ENCODE assay signal across 8 cellular contexts in genomic region chr3:32780735-32781210, GRCh38. TPM values are rescaled to one million over a fixed set of nuclear protein-coding genes. Genes with fewer than 3 reads are reported as not detected.
A peak's percentile ranks its signal among the peaks of the same experiment; 100 is the strongest.
DNase-seq lines count a peak whose midpoint lies in the region; ATAC-seq, FAIRE-seq and TF ChIP-seq lines count a peak whose summit lies in the region.

No MANE protein-coding gene starts in this region.

- peak overlapping the region; percentile 68 for H3K4me3 ChIP-seq in SJCRH30
- H3K4me3 ChIP-seq in H1 (ENCODE audit: extremely low read depth in 1 of 4, insufficient read depth in 2 of 4, low read depth in 3 of 4, low read length in 4 of 4), result peak overlapping the region; percentile 45 to 65 (median 51)
- peak overlapping the region; percentile 40 to 61 (median 46) for H3K4me3 ChIP-seq in tibial nerve

- H3K27ac ChIP-seq in SJCRH30 (peak overlapping the region; percentile 84), H1 (ENCODE audit: low read depth, low read length) (peak overlapping the region; percentile 94), tibial nerve (peak overlapping the region in 1 of 4 donors; percentile 71)

- H2AK5ac ChIP-seq in H1 (ENCODE audit: low read depth, low read length), result peak overlapping the region; percentile 100; the same call in 1 of the 2 replicates

- CTCF ChIA-PET in H1 (lab: Charles Lee; ENCODE audit: partially characterized antibody), result interaction anchor here (0.7 to 3.8 kb wide), 15 partner anchors 10 to 167 kb away, joined by 3 to 25 read pairs (median 3); no protein-coding TSS in a partner anchor

- no peak for TF ChIP-seq CTCF in H1 (IDR thresholded peaks at IDR 0.05; ENCODE audit: control extremely low read depth in 1 of 3, insufficient read depth in 1 of 3, low read depth in 1 of 3, low read length in 3 of 3)
- TF ChIP-seq CTCF in tibial nerve (IDR thresholded peaks at IDR 0.05), result no peak

- TF ChIP-seq EP300 in H1 (IDR thresholded peaks at IDR 0.05; ENCODE audit: borderline replicate concordance in 1 of 2, low read depth in 2 of 2, low read length in 2 of 2), result peak in 1 of 2 experiments; percentile 97; a peak in 2 of 3 replicates
- no peak for TF ChIP-seq EP300 in tibial nerve (IDR thresholded peaks at IDR 0.05)

- H3K27me3 Mint-ChIP-seq in memory B cell, result no peaks in the 10 kb centered on the region

- H2BK12ac ChIP-seq in H1 (ENCODE audit: low read depth, low read length), result peak overlapping the region; percentile 100

- ATAC-seq in GM19023 (IDR thresholded peaks at IDR 0.05; ENCODE audit: unreplicated experiment), result peak; percentile 35
- ATAC-seq in HG03175 (IDR thresholded peaks at IDR 0.05; ENCODE audit: unreplicated experiment), result peak; percentile 31
- ATAC-seq in memory B cell (ENCODE audit: low read depth), result peak; percentile 10

- peak overlapping the region in 3 of 4 experiments; percentile 70 to 88 (median 77); a peak in 6 of 7 replicates for H3K9ac ChIP-seq in H1 (replicated peaks in 1 of 4; ENCODE audit: extremely low read depth in 1 of 4, low read depth in 3 of 4, low read length in 3 of 4)

- no peaks in the 10 kb centered on the region for H4K20me1 ChIP-seq in H1 (replicated peaks in 1 of 2; ENCODE audit: control insufficient read depth in 1 of 2, insufficient read depth in 2 of 2, low read length in 2 of 2)

- no peaks in the 10 kb centered on the region for H3K9me3 Mint-ChIP-seq in memory B cell

- H3K23me2 ChIP-seq in H1 (ENCODE audit: low read depth, low read length), result peaks cover 4% of the 10 kb centered on the region; the same call in 1 of the 2 replicates

- 3% methylated on average over 20 of the region's 36 CpGs; no CpG with 5 or more reads in 1 of the 2 experiments for WGBS in H1 (ENCODE audit: extremely low coverage in 1 of 2, insufficient coverage in 1 of 2, insufficient read length in 1 of 2, insufficient replicate concordance in 2 of 2, low coverage in 1 of 2, low lambda C conversion rate in 2 of 2, missing lambda C conversion rate in 1 of 2), 2 experiments
- 3 to 9% methylated on average over 31 to 35 of the region's 36 CpGs for WGBS in tibial nerve, 2 donors

- peaks cover 2% of the 10 kb centered on the region for H3K36me3 Mint-ChIP-seq in memory B cell

- peak overlapping the region; percentile 98 for H3K56ac ChIP-seq in H1 (replicated peaks; ENCODE audit: insufficient read length, low read depth, low read length)

- H4K8ac ChIP-seq in H1 (ENCODE audit: extremely low read depth, insufficient read depth, low read length), result peak overlapping the region; percentile 98

- peak; percentile 30 for DNase-seq in CD1c-positive myeloid dendritic cell (ENCODE audit: extremely low spot score)
- DNase-seq in SJCRH30, result peak; percentile 78 to 81
- DNase-seq in H1 (ENCODE audit: low read depth in 1 of 2, low spot score in 2 of 2), result peak; percentile 96 to 98
- peak in 1 of 2 donors; percentile 19 for DNase-seq in memory B cell (ENCODE audit: low spot score in 2 of 2)
- DNase-seq in tibial nerve (ENCODE audit: low spot score in 2 of 2), result peak in 1 of 2 donors; percentile 6
- no peak for DNase-seq in cerebellum (ENCODE audit: low spot score)

- no peak overlapping the region for H3K14ac ChIP-seq in H1 (ENCODE audit: insufficient read length)

- H3K18ac ChIP-seq in H1 (ENCODE audit: extremely low read depth, low read length), result peak overlapping the region; percentile 99

- no peak overlapping the region for H3K23ac ChIP-seq in H1 (ENCODE audit: insufficient read length)

- no peaks in the 10 kb centered on the region; the same call in 1 of the 2 replicates for H3K79me1 ChIP-seq in H1 (ENCODE audit: low read depth, low read length)

- H3K27me3 ChIP-seq in SJCRH30 (no peaks in the 10 kb centered on the region), H1 (replicated peaks in 1 of 4; ENCODE audit: control insufficient read depth in 3 of 4, extremely low read depth in 1 of 4, insufficient read depth in 3 of 4, low read length in 3 of 4) (no peaks in the 10 kb centered on the region), tibial nerve (no peaks in the 10 kb centered on the region)

- no peak; a peak in 1 of 4 replicates for TF ChIP-seq RAD21 in H1 (IDR thresholded peaks at IDR 0.05 in 1 of 2, conservative IDR thresholded peaks at IDR 0.05 in 1 of 2; ENCODE audit: low read depth in 2 of 2, low read length in 2 of 2)

- H3K36me3 ChIP-seq in SJCRH30, result no peaks in the 10 kb centered on the region
- H3K36me3 ChIP-seq in H1 (ENCODE audit: control insufficient read depth in 2 of 4, insufficient read depth in 4 of 4, low read length in 3 of 4), result peaks cover 0 to 3% (median 0%) of the 10 kb centered on the region in 4 experiments; a peak in 1 of 8 replicates
- H3K36me3 ChIP-seq in tibial nerve, result peaks cover 0 to 9% (median 0%) of the 10 kb centered on the region in 3 donors

- peak overlapping the region; percentile 79 to 98 for H3K4me2 ChIP-seq in H1 (ENCODE audit: insufficient read depth in 1 of 2, low read depth in 2 of 2, low read length in 2 of 2)

- H3K4me1 ChIP-seq in SJCRH30, result peaks cover 5% of the 10 kb centered on the region; the same call in 1 of the 2 replicates
- H3K4me1 ChIP-seq in H1 (replicated peaks in 1 of 4; ENCODE audit: control insufficient read depth in 3 of 4, insufficient read depth in 4 of 4, low read length in 3 of 4), result peaks cover 17 to 31% (median 22%) of the 10 kb centered on the region in 4 experiments; a peak in 6 of 7 replicates
- H3K4me1 ChIP-seq in tibial nerve, result peaks cover 0 to 9% (median 0%) of the 10 kb centered on the region in 4 donors

- peak; percentile 87 for FAIRE-seq in H1 (lab: Jason Lieb, UNC)

- POLR2A ChIA-PET in H1 (lab: Charles Lee; ENCODE audit: partially characterized antibody), result interaction anchor here (0.7 to 11.7 kb wide), 31 partner anchors 11 to 211 kb away, joined by 3 to 230 read pairs (median 5); partner anchors contain the start of genes CNOT10, DYNC1LI1 and TRIM71

- peak overlapping the region; percentile 100 for H2BK5ac ChIP-seq in H1 (ENCODE audit: low read depth, low read length)

- peaks cover 3% of the 10 kb centered on the region for H3K4me1 Mint-ChIP-seq in memory B cell

- no peak overlapping the region for H2AFZ ChIP-seq in H1 (ENCODE audit: low read length)

- H3K9me3 ChIP-seq in SJCRH30 (replicated peaks) (no peaks in the 10 kb centered on the region), H1 (ENCODE audit: insufficient read depth in 2 of 2, low read depth in 1 of 2, low read length in 1 of 2) (no peaks in the 10 kb centered on the region), tibial nerve (no peaks in the 10 kb centered on the region)

- peak overlapping the region; percentile 99 for H4K5ac ChIP-seq in H1 (ENCODE audit: insufficient read length, low read depth, low read length)

- peak overlapping the region; percentile 77; the same call in 1 of the 2 replicates for H2BK20ac ChIP-seq in H1 (ENCODE audit: low read length)

- H3K4ac ChIP-seq in H1 (replicated peaks; ENCODE audit: insufficient read length, low read depth, low read length), result no peak overlapping the region

- H2BK15ac ChIP-seq in H1 (ENCODE audit: low read length), result no peak overlapping the region; the same call in 1 of the 2 replicates

- TF ChIP-seq POLR2A in H1 (IDR thresholded peaks at IDR 0.05; ENCODE audit: control extremely low read depth in 1 of 2, low read depth in 2 of 2, low read length in 2 of 2) (no peak), tibial nerve (IDR thresholded peaks at IDR 0.05) (no peak)

- H2BK120ac ChIP-seq in H1 (replicated peaks; ENCODE audit: low read depth, low read length), result peak overlapping the region; percentile 100

- peak overlapping the region; percentile 72 for H3K27ac Mint-ChIP-seq in memory B cell

- H3K79me2 ChIP-seq in H1 (ENCODE audit: control insufficient read depth in 1 of 2, insufficient read depth in 2 of 2, low read length in 2 of 2), result peaks cover 0 to 22% of the 10 kb centered on the region in 2 experiments; a peak in 3 of 4 replicates

- H3K4me3 Mint-ChIP-seq in memory B cell, result peak overlapping the region; percentile 96

- H4K91ac ChIP-seq in H1 (replicated peaks; ENCODE audit: insufficient read length, low read length), result peak overlapping the region; percentile 100

TF ChIP-seq in H1, 55 proteins besides CTCF, POLR2A, EP300 and RAD21 (continues in another document):
- no peak for TF ChIP-seq CHD1 (IDR thresholded peaks at IDR 0.05; ENCODE audit: low read depth, low read length)
- TF ChIP-seq NANOG (IDR thresholded peaks at IDR 0.05; ENCODE audit: insufficient read depth, low read depth, low read length, poor library complexity, severe bottlenecking), result peak; percentile 96
- TF ChIP-seq CHD2 (IDR thresholded peaks at IDR 0.05; ENCODE audit: low read length), result peak; percentile 38; the same call in 1 of the 2 replicates
- no peak for TF ChIP-seq USF2 (IDR thresholded peaks at IDR 0.05; ENCODE audit: low read length)
- 0 out of 4 replicates have a peak, but pooled peaks of 1 of the 2 experiments have one; percentile 51 for TF ChIP-seq SIN3A (conservative IDR thresholded peaks at IDR 0.05 in 1 of 2, IDR thresholded peaks at IDR 0.05 in 1 of 2; ENCODE audit: low read depth in 1 of 2, low read length in 2 of 2)
- TF ChIP-seq RNF2 (IDR thresholded peaks at IDR 0.05; ENCODE audit: borderline replicate concordance, low read depth, low read length, missing control alignments, poor library complexity, severe bottlenecking), result no peak
- no peak for TF ChIP-seq MAFK (IDR thresholded peaks at IDR 0.05; ENCODE audit: low read depth, low read length)
- 0 out of 2 replicates have a peak, but pooled peaks have one; percentile 2 for TF ChIP-seq CEBPB (IDR thresholded peaks at IDR 0.05; ENCODE audit: low read depth, low read length)
- peak; percentile 89; the same call in 1 of the 2 replicates for TF ChIP-seq TCF12 (IDR thresholded peaks at IDR 0.05; ENCODE audit: low read depth, low read length)

RNA-seq across cellular contexts. Expression of gene TRIM71, which starts 37.0 kb away (rescaled TPM):
- total RNA-seq in SJCRH30 (2014; rRNA removed; shearing (Covaris generic)), result 0.05 TPM in 1 of 2 replicates, not detected in the other
- total RNA-seq in H1 (2021; fragmentation: NEBNext Ultra II Directional; extraction: Animal tissue kit (Norgen Biotek cat#: 25700)), result 293 and 296 TPM in 2 replicates
- polyA plus RNA-seq in H1 (2011; rRNA removed), result 53.7 and 69.5 TPM in 2 replicates
- polyA plus RNA-seq in H1 (2011; cell fraction: cytosol; rRNA removed), result 68.9 TPM
- 102 TPM for polyA plus RNA-seq in H1 (2011; cell fraction: nucleus; rRNA removed)
- 85.2 to 149 TPM (median 103 TPM) in 4 replicates for polyA plus RNA-seq in H1 (2012, experiment 1 of 2)
- 12.6 TPM for polyA plus RNA-seq in H1 (2012, experiment 2 of 2)
- 97.8 TPM for polyA plus RNA-seq in H1 (2013, experiment 1 of 2)
- 89.4 TPM for polyA plus RNA-seq in H1 (2013, experiment 2 of 2)
- polyA minus RNA-seq in H1 (2011; rRNA and poly(A)+ RNA removed), result 269 and 275 TPM in 2 replicates
- 280 TPM for polyA minus RNA-seq in H1 (2011; cell fraction: cytosol; rRNA and poly(A)+ RNA removed)
- 319 TPM for polyA minus RNA-seq in H1 (2011; cell fraction: nucleus; rRNA and poly(A)+ RNA removed)
- total RNA-seq in tibial nerve, result under 1 TPM; under 0.01 to 0.59 (median 0.32) TPM
- 6.1 TPM for total RNA-seq in cerebellum

Comparison
In these comparisons a context has a peak if more than half of its experiments do, and no peak if none do; other contexts are left out.
1. RNA of gene TRIM71, which starts 37.0 kb away (total RNA-seq): 293 to 296 TPM in H1; 6.1 TPM in cerebellum (single experiment), under 0.01 to 0.59 TPM in tibial nerve and 0.05 TPM in SJCRH30; every median in the first group is over 10 times any median in the second.
2. Peak in every context shown above with its lines, with median percentiles within 50 percentile points of each other: ATAC-seq and H3K4me3 ChIP-seq.